ENCODE assay signal across 26 cellular contexts in genomic region chr11:58742140-58742539, GRCh38. TPM values are rescaled to one million over a fixed set of nuclear protein-coding genes. Genes with fewer than 3 reads are reported as not detected.
A peak's percentile ranks its signal among the peaks of the same experiment; 100 is the strongest.
DNase-seq lines count a peak whose midpoint lies in the region; ATAC-seq and TF ChIP-seq lines count a peak whose summit lies in the region.
"Had no signal": no experiment of that assay in that cellular context is flagged by ENCODE, and none has a peak within 500 bp of the region (broad histone marks: within the 10 kb centered on the region; RNA-seq: fewer than 3 reads in every experiment).

No MANE protein-coding gene starts in this region.

- BruUV-seq in MCF 10A (replicated peaks; lab: Mats Ljungman, UMichigan): no TSS peak

- H3K36me3 ChIP-seq in CD8-positive, alpha-beta T cell (ENCODE audit: insufficient read depth, low read length): no peaks in the 10 kb centered on the region
- H3K36me3 ChIP-seq: adrenal gland, BE2C, colonic mucosa, MG63 had no signal

- H3K36me3 Mint-ChIP-seq in CD8-positive, alpha-beta T cell: no peaks in the 10 kb centered on the region
- no peaks in the 10 kb centered on the region for H3K36me3 Mint-ChIP-seq in MCF 10A (ENCODE audit: insufficient read depth, unreplicated experiment)

- peaks cover 14% of the 10 kb centered on the region for H3K9me3 Mint-ChIP-seq in CD8-positive, alpha-beta T cell
- peaks cover 7% of the 10 kb centered on the region for H3K9me3 Mint-ChIP-seq in MCF 10A (ENCODE audit: unreplicated experiment)

- H3K9me3 ChIP-seq in CD8-positive, alpha-beta T cell (ENCODE audit: low read length): no peaks in the 10 kb centered on the region
- H3K9me3 ChIP-seq: adrenal gland, BE2C, colonic mucosa, MG63 had no signal

- no peak for ATAC-seq in CD8-positive, alpha-beta T cell
- ATAC-seq in GM19328 (IDR thresholded peaks at IDR 0.05; ENCODE audit: unreplicated experiment): peak; percentile 64
- ATAC-seq in HG02623 (IDR thresholded peaks at IDR 0.05; ENCODE audit: unreplicated experiment): peak; percentile 57
- peak; percentile 64 for ATAC-seq in HG03521 (IDR thresholded peaks at IDR 0.05; ENCODE audit: unreplicated experiment)
- no peak for ATAC-seq in GM18907 (IDR thresholded peaks at IDR 0.05; ENCODE audit: unreplicated experiment)
- ATAC-seq: naive thymus-derived CD4-positive, alpha-beta T cell; right cardiac atrium had no signal

- peak overlapping the region; percentile 12 for H3K27ac Mint-ChIP-seq in CD8-positive, alpha-beta T cell
- H3K27ac Mint-ChIP-seq in MCF 10A (ENCODE audit: low read depth, unreplicated experiment): no peak overlapping the region

- H3K4me1 Mint-ChIP-seq in CD8-positive, alpha-beta T cell (ENCODE audit: low read depth): peaks cover 6% of the 10 kb centered on the region
- H3K4me1 Mint-ChIP-seq in MCF 10A (ENCODE audit: insufficient read depth, unreplicated experiment): no peaks in the 10 kb centered on the region

- H3K27ac ChIP-seq in CD8-positive, alpha-beta T cell (ENCODE audit: low read depth, low read length): no peak overlapping the region
- H3K27ac ChIP-seq: adrenal gland, colonic mucosa, PC-9 had no signal

- POLR2A ChIA-PET in CD8-positive, alpha-beta T cell (lab: Charles Lee): no interaction called here
- POLR2A ChIA-PET in MCF 10A (lab: Yijun Ruan, JAX): no interaction called here

- H3K27me3 ChIP-seq in CD8-positive, alpha-beta T cell (ENCODE audit: insufficient read depth, low read length): no peaks in the 10 kb centered on the region
- H3K27me3 ChIP-seq: adrenal gland, BE2C, colonic mucosa, MG63 had no signal

- no peak for DNase-seq in CD8-positive, alpha-beta T cell
- DNase-seq in COLO668 (lab: John Stamatoyannopoulos, UW; ENCODE audit: unreplicated experiment) (no peak), MCF 10A (ENCODE audit: unreplicated experiment) (no peak), DMS153 (lab: John Stamatoyannopoulos, UW) (no peak)
- DNase-seq: activated CD4-positive, alpha-beta T cell treated with anti-CD3 and anti-CD28 coated beads, Interleukin-2, amount 50 U/mL, for 4 hours; activated gamma-delta T cell; adrenal gland; BE2C; colonic mucosa; EL; glutamatergic neuron; IMR-90; MG63; naive thymus-derived CD4-positive, alpha-beta T cell; NCI-H2029; NCI-H345; PC-9; right cardiac atrium; SHP77 treated with DMSO at 0.1 percent for 48 hours had no signal

- CTCF ChIA-PET in CD8-positive, alpha-beta T cell (lab: Charles Lee): no interaction called here
- CTCF ChIA-PET in MCF 10A (lab: Yijun Ruan, JAX): no interaction called here

- H3K4me3 Mint-ChIP-seq in CD8-positive, alpha-beta T cell: no peak overlapping the region
- no peak overlapping the region for H3K4me3 Mint-ChIP-seq in MCF 10A (ENCODE audit: unreplicated experiment)

- TF ChIP-seq CTCF in CD8-positive, alpha-beta T cell (IDR thresholded peaks at IDR 0.05): no peak
- TF ChIP-seq CTCF in MCF 10A (IDR thresholded peaks at IDR 0.05; ENCODE audit: unreplicated experiment): no peak

- peaks cover 9% of the 10 kb centered on the region for H3K27me3 Mint-ChIP-seq in CD8-positive, alpha-beta T cell (ENCODE audit: low read depth)
- H3K27me3 Mint-ChIP-seq in MCF 10A (ENCODE audit: insufficient read depth, unreplicated experiment): no peaks in the 10 kb centered on the region

- no peaks in the 10 kb centered on the region for H3K4me1 ChIP-seq in CD8-positive, alpha-beta T cell (ENCODE audit: insufficient read depth, low read length)
- H3K4me1 ChIP-seq: adrenal gland, BE2C, colonic mucosa had no signal

- H3K4me3 ChIP-seq in CD8-positive, alpha-beta T cell (ENCODE audit: low read depth, low read length): no peak overlapping the region
- H3K4me3 ChIP-seq: adrenal gland, colonic mucosa, MG63, PC-9 had no signal

- intact Hi-C loops in CD8-positive, alpha-beta T cell (cut with DNase I, micrococcal nuclease): no loop called here
- intact Hi-C loops in MCF 10A (cut with micrococcal nuclease): no loop called here

RNA-seq across cellular contexts. Expression of gene GLYAT, which starts 10.4 kb away (rescaled TPM):
- total RNA-seq in CD8-positive, alpha-beta T cell: not detected
- total RNA-seq in MCF 10A (2022): not detected in 2 replicates
- total RNA-seq: A172; colonic mucosa; IMR-90; naive thymus-derived CD4-positive, alpha-beta T cell; osteoblast; PC-9; T-helper 1 cell treated with Interleukin-12 subunit alpha and Interleukin-12 subunit beta and Interleukin-4 antibody, amounts not matched to agents 30 ng/mL and 1 ng/mL, for 36 hours had no signal

Comparison
In these comparisons a context has a peak if more than half of its experiments do, and no peak if none do; other contexts are left out.
1. ATAC-seq: peak in GM19328 (single experiment), HG02623 (single experiment) and HG03521 (single experiment); none in CD8-positive, alpha-beta T cell (single experiment) and GM18907 (single experiment).